ENCODE assay signal across 32 cellular contexts in genomic region chr17:66776999-66777688, GRCh38. TPM values are rescaled to one million over a fixed set of nuclear protein-coding genes. Genes with fewer than 3 reads are reported as not detected.
DNase-seq lines count a peak whose midpoint lies in the region; ATAC-seq, FAIRE-seq and TF ChIP-seq lines count a peak whose summit lies in the region.
"Had no signal": no experiment of that assay in that cellular context is flagged by ENCODE, and none has a peak within 500 bp of the region (broad histone marks: within the 10 kb centered on the region; RNA-seq: fewer than 3 reads in every experiment).

No MANE protein-coding gene starts in this region.

- H4K20me1 ChIP-seq in DOHH2 (ENCODE audit: control insufficient read depth, insufficient read depth, low read depth, low read length): no peaks in the 10 kb centered on the region
- no peaks in the 10 kb centered on the region for H4K20me1 ChIP-seq in H1 (replicated peaks in 1 of 2; ENCODE audit: control insufficient read depth in 1 of 2, insufficient read depth in 2 of 2, low read length in 2 of 2)

- H3K4me1 ChIP-seq in DOHH2 (ENCODE audit: control insufficient read depth, low read length) (peaks cover 95% of the 10 kb centered on the region), NT2/D1 (ENCODE audit: insufficient read depth, insufficient read length) (peaks cover 17% of the 10 kb centered on the region), H1 (replicated peaks in 1 of 4; ENCODE audit: control insufficient read depth in 3 of 4, insufficient read depth in 4 of 4, low read length in 3 of 4) (peaks cover 2 to 28% (median 21%) of the 10 kb centered on the region in 4 experiments), mesendoderm (ENCODE audit: control insufficient read depth, low read depth, low read length) (peaks cover 9% of the 10 kb centered on the region)
- H3K4me1 ChIP-seq: foreskin keratinocyte, right atrium auricular region had no signal

- no peak for ATAC-seq in GM21423 (IDR thresholded peaks at IDR 0.05; ENCODE audit: unreplicated experiment)
- ATAC-seq in GM21717 (IDR thresholded peaks at IDR 0.05; ENCODE audit: unreplicated experiment): no peak
- ATAC-seq: activated CD4-positive, alpha-beta T cell treated with anti-CD3 and anti-CD28 coated beads for 36 hours; activated T-cell treated with anti-CD3 and anti-CD28 coated beads, Interleukin-2, amount 50 U/mL, for 72 hours; foreskin keratinocyte had no signal

- H3K79me1 ChIP-seq in H1 (ENCODE audit: low read depth, low read length) (no peaks in the 10 kb centered on the region), mesendoderm (ENCODE audit: low read length) (no peaks in the 10 kb centered on the region)

- H3K36me3 ChIP-seq in DOHH2 (ENCODE audit: control insufficient read depth, low read length): peaks cover 6% of the 10 kb centered on the region; the same call in 1 of the 2 replicates
- no peaks in the 10 kb centered on the region for H3K36me3 ChIP-seq in NT2/D1 (ENCODE audit: insufficient read depth, insufficient read length, low read length)
- no peaks in the 10 kb centered on the region for H3K36me3 ChIP-seq in H1 (ENCODE audit: control insufficient read depth in 2 of 4, insufficient read depth in 4 of 4, low read length in 3 of 4)
- no peaks in the 10 kb centered on the region for H3K36me3 ChIP-seq in mesendoderm (ENCODE audit: control insufficient read depth, insufficient read depth, low read length)
- H3K36me3 ChIP-seq: right atrium auricular region had no signal

- no peak for TF ChIP-seq RAD21 in H1 (IDR thresholded peaks at IDR 0.05 in 1 of 2, conservative IDR thresholded peaks at IDR 0.05 in 1 of 2; ENCODE audit: low read depth in 2 of 2, low read length in 2 of 2)

- POLR2A ChIA-PET in H1 (lab: Charles Lee; ENCODE audit: partially characterized antibody): interaction anchor here (1.0 to 1.6 kb wide), 4 partner anchors 12 to 46 kb away, joined by 3 to 5 read pairs (median 4); no protein-coding TSS in a partner anchor

- H2BK12ac ChIP-seq in H1 (ENCODE audit: low read depth, low read length): peak overlapping the region; percentile 80

- H3K4me1 Mint-ChIP-seq in activated CD4-positive, alpha-beta T cell treated with anti-CD3 and anti-CD28 coated beads, Interleukin-2, amount 10 ng/mL, durations not matched to agents 24 days and 14 days: no peaks in the 10 kb centered on the region
- H3K4me1 Mint-ChIP-seq: activated CD4-positive, alpha-beta T cell treated with anti-CD3 and anti-CD28 coated beads for 36 hours; activated naive CD4-positive, alpha-beta T cell treated with anti-CD3 and anti-CD28 coated beads, Interleukin-2, amount 50 U/mL, for 24 hours; central memory CD8-positive, alpha-beta T cell had no signal

- peaks cover 20% of the 10 kb centered on the region for H3F3A ChIP-seq in DOHH2 (ENCODE audit: control insufficient read depth, insufficient read depth)

- H3K4me2 ChIP-seq in DOHH2 (ENCODE audit: low read length) (peak overlapping the region; percentile 48), H1 (ENCODE audit: insufficient read depth in 1 of 2, low read depth in 2 of 2, low read length in 2 of 2) (peak overlapping the region; percentile 45 to 48), mesendoderm (ENCODE audit: low read length) (no peak overlapping the region)

- TF ChIP-seq EP300 in H1 (IDR thresholded peaks at IDR 0.05; ENCODE audit: borderline replicate concordance in 1 of 2, low read depth in 2 of 2, low read length in 2 of 2): no peak

- H3K9ac ChIP-seq in NT2/D1 (ENCODE audit: insufficient read length, low read depth): peak overlapping the region; percentile 14
- no peak overlapping the region; a peak in 1 of 7 replicates for H3K9ac ChIP-seq in H1 (replicated peaks in 1 of 4; ENCODE audit: extremely low read depth in 1 of 4, low read depth in 3 of 4, low read length in 3 of 4)
- H3K9ac ChIP-seq in mesendoderm (ENCODE audit: low read length): no peak overlapping the region

- H2BK20ac ChIP-seq in H1 (ENCODE audit: low read length): 0 out of 2 replicates have a peak overlapping the region, but pooled peaks have one; percentile 9

- no peaks in the 10 kb centered on the region for H3K79me2 ChIP-seq in DOHH2 (ENCODE audit: control insufficient read depth, low read length)
- no peaks in the 10 kb centered on the region for H3K79me2 ChIP-seq in H1 (ENCODE audit: control insufficient read depth in 1 of 2, insufficient read depth in 2 of 2, low read length in 2 of 2)
- H3K79me2 ChIP-seq in mesendoderm (ENCODE audit: control insufficient read depth, insufficient read depth, low read length): no peaks in the 10 kb centered on the region

- CTCF ChIA-PET in H1 (lab: Charles Lee; ENCODE audit: partially characterized antibody): interaction anchor here (0.9 to 2.1 kb wide), 11 partner anchors 13 to 154 kb away, joined by 3 to 8 read pairs (median 4); no protein-coding TSS in a partner anchor

- H4K91ac ChIP-seq in H1 (replicated peaks; ENCODE audit: insufficient read length, low read length): peak overlapping the region; percentile 86

- peak overlapping the region; percentile 83 for H3K14ac ChIP-seq in H1 (ENCODE audit: insufficient read length)

- intact Hi-C loops in activated CD4-positive, alpha-beta T cell treated with anti-CD3 and anti-CD28 coated beads, Interleukin-2, amount 10 ng/mL, durations not matched to agents 24 days and 14 days (cut with micrococcal nuclease): no loop called here

- peak overlapping the region; percentile 14; the same call in 1 of the 2 replicates for H2AK5ac ChIP-seq in H1 (ENCODE audit: low read depth, low read length)
- no peak overlapping the region for H2AK5ac ChIP-seq in mesendoderm (ENCODE audit: low read length)

- no peak overlapping the region for H3K27ac Mint-ChIP-seq in activated CD4-positive, alpha-beta T cell treated with anti-CD3 and anti-CD28 coated beads, Interleukin-2, amount 10 ng/mL, durations not matched to agents 24 days and 14 days
- H3K27ac Mint-ChIP-seq: activated CD4-positive, alpha-beta T cell treated with anti-CD3 and anti-CD28 coated beads for 36 hours; activated naive CD4-positive, alpha-beta T cell treated with anti-CD3 and anti-CD28 coated beads, Interleukin-2, amount 50 U/mL, for 24 hours; activated T-cell treated with anti-CD3 and anti-CD28 coated beads, Interleukin-2, amount 50 U/mL, for 72 hours; HFFc6; IgD-negative memory B cell; naive B cell had no signal

- H3K27ac ChIP-seq in DOHH2 (ENCODE audit: low read depth, low read length) (peak overlapping the region; percentile 90), H1 (ENCODE audit: low read depth, low read length) (peak overlapping the region; percentile 65), mesendoderm (ENCODE audit: low read depth, low read length) (peak overlapping the region; percentile 53)
- H3K27ac ChIP-seq: C4-2B, foreskin keratinocyte, right atrium auricular region had no signal

- H4K5ac ChIP-seq in H1 (ENCODE audit: insufficient read length, low read depth, low read length): peak overlapping the region; percentile 35
- no peak overlapping the region for H4K5ac ChIP-seq in mesendoderm (ENCODE audit: low read length)

- peak overlapping the region; percentile 41 for H2BK5ac ChIP-seq in H1 (ENCODE audit: low read depth, low read length)
- peak overlapping the region; percentile 65 for H2BK5ac ChIP-seq in mesendoderm (ENCODE audit: low read length)

- H3K56ac ChIP-seq in H1 (replicated peaks; ENCODE audit: insufficient read length, low read depth, low read length) (no peak overlapping the region), mesendoderm (ENCODE audit: low read length) (peak overlapping the region; percentile 63)

- TF ChIP-seq CTCF in DOHH2 (IDR thresholded peaks at IDR 0.05; ENCODE audit: low read depth, low read length, poor library complexity, severe bottlenecking) (no peak), H1 (IDR thresholded peaks at IDR 0.05; ENCODE audit: control extremely low read depth in 1 of 3, insufficient read depth in 1 of 3, low read depth in 1 of 3, low read length in 3 of 3) (no peak)

- DNase-seq in NT2/D1 (ENCODE audit: low read depth, low spot score) (peak; percentile 27), H1 (ENCODE audit: low read depth in 1 of 2, low spot score in 2 of 2) (no peak), mesendoderm (no peak), OCI-M2 (lab: John Stamatoyannopoulos, UW; ENCODE audit: unreplicated experiment) (no peak)
- no peak for DNase-seq in activated CD4-positive, alpha-beta T cell treated with anti-CD3 and anti-CD28 coated beads, Interleukin-2, amount 10 ng/mL, durations not matched to agents 24 days and 14 days
- DNase-seq: ACHN; activated CD4-positive, alpha-beta T cell treated with anti-CD3 and anti-CD28 coated beads for 36 hours; activated T-cell treated with anti-CD3 and anti-CD28 coated beads, Interleukin-2, amount 50 U/mL, for 72 hours; HFFc6; naive B cell; NCI-H1105 treated with DMSO at 0.1 percent for 48 hours; NCI-H446; SIG-M5; stimulated activated CD4-positive, alpha-beta T cell treated with anti-CD3 and anti-CD28 coated beads, Interleukin-12 subunit alpha, Interleukin-12 subunit beta, amount 100 ng/mL, for 4 hours; stimulated activated CD4-positive, alpha-beta T cell treated with anti-CD3 and anti-CD28 coated beads, Interleukin-4, amount 100 ng/mL, for 4 hours; T-helper 1 cell had no signal

- H2AFZ ChIP-seq in H1 (ENCODE audit: low read length): no peak overlapping the region

- no peak for FAIRE-seq in H1 (lab: Jason Lieb, UNC)
- FAIRE-seq: G401.6, TTC549 had no signal

- peaks cover 34% of the 10 kb centered on the region for H3K36me3 Mint-ChIP-seq in activated CD4-positive, alpha-beta T cell treated with anti-CD3 and anti-CD28 coated beads, Interleukin-2, amount 10 ng/mL, durations not matched to agents 24 days and 14 days (ENCODE audit: low read depth)
- H3K36me3 Mint-ChIP-seq: IgD-negative memory B cell, naive B cell had no signal

- H3K27me3 Mint-ChIP-seq in activated CD4-positive, alpha-beta T cell treated with anti-CD3 and anti-CD28 coated beads, Interleukin-2, amount 10 ng/mL, durations not matched to agents 24 days and 14 days: no peaks in the 10 kb centered on the region
- H3K27me3 Mint-ChIP-seq: activated CD4-positive, alpha-beta T cell treated with anti-CD3 and anti-CD28 coated beads for 36 hours; activated naive CD4-positive, alpha-beta T cell treated with anti-CD3 and anti-CD28 coated beads, Interleukin-2, amount 50 U/mL, for 24 hours; central memory CD8-positive, alpha-beta T cell had no signal

- peak overlapping the region; percentile 76 for H2BK120ac ChIP-seq in H1 (replicated peaks; ENCODE audit: low read depth, low read length)
- H2BK120ac ChIP-seq in mesendoderm (ENCODE audit: low read depth, low read length): peak overlapping the region; percentile 34

- 79% methylated on average over 9 of the region's 9 CpGs; no CpG with 5 or more reads in 1 of the 2 experiments for WGBS in H1 (ENCODE audit: extremely low coverage in 1 of 2, insufficient coverage in 1 of 2, insufficient read length in 1 of 2, insufficient replicate concordance in 2 of 2, low coverage in 1 of 2, low lambda C conversion rate in 2 of 2, missing lambda C conversion rate in 1 of 2), 2 experiments
- WGBS in mesendoderm (ENCODE audit: extremely low coverage, insufficient coverage, low lambda C conversion rate): no CpG with 5 or more reads among the region's 9 CpGs

- H3K9me3 ChIP-seq in DOHH2 (ENCODE audit: control insufficient read depth, insufficient read depth, low read length) (no peaks in the 10 kb centered on the region), NT2/D1 (ENCODE audit: insufficient read depth, low read length) (no peaks in the 10 kb centered on the region), H1 (ENCODE audit: insufficient read depth in 2 of 2, low read depth in 1 of 2, low read length in 1 of 2) (no peaks in the 10 kb centered on the region)
- H3K9me3 ChIP-seq: right atrium auricular region had no signal

- H3K4ac ChIP-seq in H1 (replicated peaks; ENCODE audit: insufficient read length, low read depth, low read length) (no peak overlapping the region), mesendoderm (ENCODE audit: low read depth, low read length) (peak overlapping the region; percentile 84)

- H2BK15ac ChIP-seq in H1 (ENCODE audit: low read length) (no peak overlapping the region), mesendoderm (replicated peaks; ENCODE audit: low read depth) (no peak overlapping the region)

- no peak overlapping the region for H4K8ac ChIP-seq in H1 (ENCODE audit: extremely low read depth, insufficient read depth, low read length)
- no peak overlapping the region for H4K8ac ChIP-seq in mesendoderm (ENCODE audit: low read depth, low read length)

- H3K9me2 ChIP-seq in DOHH2 (replicated peaks; ENCODE audit: control insufficient read depth, low read length): no peaks in the 10 kb centered on the region

- H3K4me3 ChIP-seq in DOHH2 (ENCODE audit: low read length): peak overlapping the region; percentile 12; the same call in 1 of the 2 replicates
- H3K4me3 ChIP-seq in NT2/D1 (ENCODE audit: insufficient read length, low read depth): no peak overlapping the region
- H3K4me3 ChIP-seq in H1 (ENCODE audit: extremely low read depth in 1 of 4, insufficient read depth in 2 of 4, low read depth in 3 of 4, low read length in 4 of 4): peak overlapping the region in 1 of 4 experiments; percentile 27; a peak in 3 of 8 replicates
- H3K4me3 ChIP-seq in mesendoderm (ENCODE audit: low read length): no peak overlapping the region
- H3K4me3 ChIP-seq: right atrium auricular region had no signal

- H3K27me3 ChIP-seq in DOHH2 (ENCODE audit: control insufficient read depth, low read length) (no peaks in the 10 kb centered on the region), NT2/D1 (ENCODE audit: insufficient read depth, insufficient read length) (no peaks in the 10 kb centered on the region), H1 (replicated peaks in 1 of 4; ENCODE audit: control insufficient read depth in 3 of 4, extremely low read depth in 1 of 4, insufficient read depth in 3 of 4, low read length in 3 of 4) (no peaks in the 10 kb centered on the region), mesendoderm (ENCODE audit: insufficient read depth, low read length, poor library complexity) (no peaks in the 10 kb centered on the region)
- H3K27me3 ChIP-seq: foreskin keratinocyte, right atrium auricular region had no signal

- no peak overlapping the region for H3K4me3 Mint-ChIP-seq in activated CD4-positive, alpha-beta T cell treated with anti-CD3 and anti-CD28 coated beads, Interleukin-2, amount 10 ng/mL, durations not matched to agents 24 days and 14 days
- H3K4me3 Mint-ChIP-seq: activated CD4-positive, alpha-beta T cell treated with anti-CD3 and anti-CD28 coated beads for 36 hours; activated naive CD4-positive, alpha-beta T cell treated with anti-CD3 and anti-CD28 coated beads, Interleukin-2, amount 50 U/mL, for 24 hours; activated T-cell treated with anti-CD3 and anti-CD28 coated beads, Interleukin-2, amount 50 U/mL, for 72 hours; central memory CD8-positive, alpha-beta T cell; HFFc6 had no signal

- no peak for TF ChIP-seq POLR2A in H1 (IDR thresholded peaks at IDR 0.05; ENCODE audit: control extremely low read depth in 1 of 2, low read depth in 2 of 2, low read length in 2 of 2)

- H3K18ac ChIP-seq in H1 (ENCODE audit: extremely low read depth, low read length) (peak overlapping the region; percentile 60; the same call in 1 of the 2 replicates), mesendoderm (ENCODE audit: low read length) (no peak overlapping the region)

- no peaks in the 10 kb centered on the region for H3K9me3 Mint-ChIP-seq in activated CD4-positive, alpha-beta T cell treated with anti-CD3 and anti-CD28 coated beads, Interleukin-2, amount 10 ng/mL, durations not matched to agents 24 days and 14 days
- H3K9me3 Mint-ChIP-seq: activated naive CD4-positive, alpha-beta T cell treated with anti-CD3 and anti-CD28 coated beads, Interleukin-2, amount 50 U/mL, for 24 hours; activated T-cell treated with anti-CD3 and anti-CD28 coated beads, Interleukin-2, amount 50 U/mL, for 72 hours; central memory CD8-positive, alpha-beta T cell; HFFc6; naive B cell had no signal

- H3K23me2 ChIP-seq in H1 (ENCODE audit: low read depth, low read length): no peaks in the 10 kb centered on the region

- H3K23ac ChIP-seq in H1 (ENCODE audit: insufficient read length) (no peak overlapping the region), mesendoderm (ENCODE audit: low read length) (no peak overlapping the region)

RNA-seq across cellular contexts. Expression of gene CACNG5, which starts 57.8 kb away (rescaled TPM):
- total RNA-seq in H1 (2021; fragmentation: NEBNext Ultra II Directional; extraction: Animal tissue kit (Norgen Biotek cat#: 25700)): 1.3 and 2.2 TPM in 2 replicates
- 3.1 and 4.1 TPM in 2 replicates for polyA plus RNA-seq in H1 (2011; rRNA removed)
- 1.8 TPM for polyA plus RNA-seq in H1 (2011; cell fraction: cytosol; rRNA removed)
- 6.4 TPM for polyA plus RNA-seq in H1 (2011; cell fraction: nucleus; rRNA removed)
- 1.0 to 1.8 TPM (median 1.3 TPM) in 4 replicates for polyA plus RNA-seq in H1 (2012, experiment 1 of 2)
- polyA plus RNA-seq in H1 (2012, experiment 2 of 2): 0.73 TPM
- polyA plus RNA-seq in H1 (2013, experiment 1 of 2): 2.2 TPM
- 2.9 TPM for polyA plus RNA-seq in H1 (2013, experiment 2 of 2)
- 5.1 and 8.7 TPM in 2 replicates for polyA minus RNA-seq in H1 (2011; rRNA and poly(A)+ RNA removed)
- 1.8 TPM for polyA minus RNA-seq in H1 (2011; cell fraction: cytosol; rRNA and poly(A)+ RNA removed)
- 5.4 TPM for polyA minus RNA-seq in H1 (2011; cell fraction: nucleus; rRNA and poly(A)+ RNA removed)
- polyA plus RNA-seq in mesendoderm (2013, experiment 1 of 2): 1.1 TPM
- polyA plus RNA-seq in mesendoderm (2013, experiment 2 of 2): 1.1 TPM
- not detected in 2 replicates for total RNA-seq in activated CD4-positive, alpha-beta T cell treated with anti-CD3 and anti-CD28 coated beads, Interleukin-2, amount 10 ng/mL, durations not matched to agents 24 days and 14 days
- total RNA-seq: activated CD4-positive, alpha-beta T cell treated with anti-CD3 and anti-CD28 coated beads for 36 hours; activated T-cell treated with anti-CD3 and anti-CD28 coated beads, Interleukin-2, amount 50 U/mL, for 72 hours; foreskin keratinocyte; HFFc6; lung microvascular endothelial cell; M059J; osteocyte; right atrium auricular region; urinary bladder had no signal
- polyA plus RNA-seq: esophagus, foreskin keratinocyte, IgD-negative memory B cell, urinary bladder had no signal
